In genomic region chr2:64789466-64790320, GRCh38 we compare ENCODE assay signal across 1 cellular context.
TF ChIP-seq lines count a peak whose summit lies in the region.

No MANE protein-coding gene starts in this region.

TF ChIP-seq in K562, 482 proteins besides CTCF, POLR2A, EP300 and RAD21 (continued from another document):
- TF ChIP-seq KDM1A (IDR thresholded peaks at IDR 0.05) (0 out of 4 replicates have a peak, but pooled peaks of 1 of the 2 experiments have one; percentile 16), TCF3 (CRISPR knock-in tag; IDR thresholded peaks at IDR 0.05) (peak; percentile 50), ZNF12 (CRISPR knock-in tag; IDR thresholded peaks at IDR 0.05) (peak; percentile 91), CBFA2T2 (conservative IDR thresholded peaks at IDR 0.05) (peak; percentile 54), IRF2 (CRISPR knock-in tag; IDR thresholded peaks at IDR 0.05) (no peak), ARID1B (IDR thresholded peaks at IDR 0.05) (peak; percentile 58), TRIM24 (IDR thresholded peaks at IDR 0.05) (0 out of 4 replicates have a peak, but pooled peaks of 1 of the 2 experiments have one; percentile 27), ZNF384 (IDR thresholded peaks at IDR 0.05; ENCODE audit: low read depth, low read length) (peak; percentile 23; the same call in 1 of the 2 replicates)
- TF ChIP-seq, protein P1, sequence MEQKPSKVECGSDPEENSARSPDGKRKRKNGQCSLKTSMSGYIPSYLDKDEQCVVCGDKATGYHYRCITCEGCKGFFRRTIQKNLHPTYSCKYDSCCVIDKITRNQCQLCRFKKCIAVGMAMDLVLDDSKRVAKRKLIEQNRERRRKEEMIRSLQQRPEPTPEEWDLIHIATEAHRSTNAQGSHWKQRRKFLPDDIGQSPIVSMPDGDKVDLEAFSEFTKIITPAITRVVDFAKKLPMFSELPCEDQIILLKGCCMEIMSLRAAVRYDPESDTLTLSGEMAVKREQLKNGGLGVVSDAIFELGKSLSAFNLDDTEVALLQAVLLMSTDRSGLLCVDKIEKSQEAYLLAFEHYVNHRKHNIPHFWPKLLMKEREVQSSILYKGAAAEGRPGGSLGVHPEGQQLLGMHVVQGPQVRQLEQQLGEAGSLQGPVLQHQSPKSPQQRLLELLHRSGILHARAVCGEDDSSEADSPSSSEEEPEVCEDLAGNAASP (IDR thresholded peaks at IDR 0.05): no peak
